ENCODE assay signal across 19 cellular contexts in genomic region chr9:5872496-5872895, GRCh38. TPM values are rescaled to one million over a fixed set of nuclear protein-coding genes. Genes with fewer than 3 reads are reported as not detected.
A peak's percentile ranks its signal among the peaks of the same experiment; 100 is the strongest.
DNase-seq lines count a peak whose midpoint lies in the region; ATAC-seq and TF ChIP-seq lines count a peak whose summit lies in the region.
"Had no signal": no experiment of that assay in that cellular context is flagged by ENCODE, and none has a peak within 500 bp of the region (broad histone marks: within the 10 kb centered on the region; RNA-seq: fewer than 3 reads in every experiment).

No MANE protein-coding gene starts in this region.

- H3K4me3 ChIP-seq in AG04449 (ENCODE audit: low read depth, low read length) = no peak overlapping the region
- no peak overlapping the region for H3K4me3 ChIP-seq in GM23338
- H3K4me3 ChIP-seq in esophagus (ENCODE audit: low read depth in 1 of 2, low read length in 2 of 2) = no peak overlapping the region
- H3K4me3 ChIP-seq in lower lobe of right lung = no peak overlapping the region
- no peak overlapping the region for H3K4me3 ChIP-seq in dorsolateral prefrontal cortex
- H3K4me3 ChIP-seq in Peyer's patch = no peak overlapping the region
- H3K4me3 ChIP-seq: A549 had no signal

- TF ChIP-seq CTCF in AG04449 (IDR thresholded peaks at IDR 0.05; ENCODE audit: insufficient read depth, low read length, missing control alignments) = no peak
- no peak for TF ChIP-seq CTCF in GM23338 (conservative IDR thresholded peaks at IDR 0.05; ENCODE audit: low read depth in 2 of 2)
- no peak for TF ChIP-seq CTCF in lower lobe of right lung (IDR thresholded peaks at IDR 0.05)
- no peak for TF ChIP-seq CTCF in dorsolateral prefrontal cortex (IDR thresholded peaks at IDR 0.05 in 54 of 56, conservative IDR thresholded peaks at IDR 0.05 in 2 of 56; ENCODE audit: low read depth in 1 of 56, partially characterized antibody in 56 of 56)
- no peak for TF ChIP-seq CTCF in Peyer's patch (IDR thresholded peaks at IDR 0.05)

- H3K27ac ChIP-seq in GM23338 (ENCODE audit: low read depth) (no peak overlapping the region), esophagus (ENCODE audit: low read depth in 2 of 2, low read length in 1 of 2) (peak overlapping the region; percentile 66 to 80), lower lobe of right lung (peak overlapping the region; percentile 13), dorsolateral prefrontal cortex (no peak overlapping the region), Peyer's patch (no peak overlapping the region)

- intact Hi-C loops in lower lobe of right lung (cut with DNase I) = no loop called here
- intact Hi-C loops in dorsolateral prefrontal cortex (cut with DNase I) = no loop called here

- no peaks in the 10 kb centered on the region for H3K79me2 ChIP-seq in GM23338 (replicated peaks; ENCODE audit: insufficient read depth)

- CTCF ChIA-PET in AG04449 (lab: Yijun Ruan, JAX) = interaction anchor here (1.7 to 10.4 kb wide), 3 partner anchors 10 to 434 kb away, joined by 4 to 69 read pairs (median 6); no protein-coding TSS in a partner anchor

- H3K36me3 ChIP-seq in GM23338 (ENCODE audit: insufficient read depth) (no peaks in the 10 kb centered on the region), esophagus (ENCODE audit: control insufficient read depth in 2 of 2, insufficient read depth in 2 of 2, low read length in 1 of 2) (peaks cover 1 to 7% of the 10 kb centered on the region in 2 donors), lower lobe of right lung (no peaks in the 10 kb centered on the region), Peyer's patch (no peaks in the 10 kb centered on the region)

- no peaks in the 10 kb centered on the region for H3K9me3 Mint-ChIP-seq in GM23338
- H3K9me3 Mint-ChIP-seq: CD4-positive, alpha-beta T cell had no signal

- H3K4me2 ChIP-seq in GM23338 = no peak overlapping the region
- H3K4me2 ChIP-seq: A549 had no signal

- no peak overlapping the region for H3K27ac Mint-ChIP-seq in GM23338
- H3K27ac Mint-ChIP-seq: CD4-positive, alpha-beta T cell had no signal

- POLR2A ChIA-PET in AG04449 (lab: Yijun Ruan, JAX) = no interaction called here

- H3K4me3 Mint-ChIP-seq in GM23338 = no peak overlapping the region
- H3K4me3 Mint-ChIP-seq: CD4-positive, alpha-beta T cell had no signal

- no peaks in the 10 kb centered on the region for H3F3A ChIP-seq in GM23338 (replicated peaks; ENCODE audit: low read depth)

- DNase-seq in AG04449 (ENCODE audit: low read depth, low spot score) = peak; percentile 4
- no peak for DNase-seq in GM23338 (ENCODE audit: low spot score)
- DNase-seq in lower lobe of right lung = no peak
- DNase-seq in NCI-H1930 (lab: John Stamatoyannopoulos, UW) = no peak
- no peak for DNase-seq in dorsolateral prefrontal cortex
- DNase-seq in Peyer's patch = no peak
- DNase-seq: Calu3; CD4-positive, alpha-beta T cell; KBM-7; NCI-H1048; NCI-H146; NCI-H345; NCI-H69; NK-92 treated with Interleukin-12 subunit alpha and Interleukin-12 subunit beta, amount 100 ng/mL, for 24 hours; OCI-M1 had no signal

- no peak for ATAC-seq in GM23338
- ATAC-seq in lower lobe of right lung = peak in 1 of 2 donors; percentile 40
- ATAC-seq in GM18520 (IDR thresholded peaks at IDR 0.05; ENCODE audit: unreplicated experiment) = no peak
- ATAC-seq: A549 had no signal

- H2AFZ ChIP-seq in GM23338 = peak overlapping the region; percentile 86

- 72 to 80% methylated on average over 4 of the region's 4 CpGs for WGBS in esophagus, 2 donors

- H3K9me3 ChIP-seq in esophagus (ENCODE audit: control insufficient read depth in 2 of 2, insufficient read depth in 1 of 2, low read depth in 1 of 2, low read length in 1 of 2) (no peaks in the 10 kb centered on the region), lower lobe of right lung (no peaks in the 10 kb centered on the region), Peyer's patch (no peaks in the 10 kb centered on the region)
- H3K9me3 ChIP-seq: A549 had no signal

- peaks cover 4% of the 10 kb centered on the region for H3K27me3 Mint-ChIP-seq in GM23338 (ENCODE audit: insufficient read depth, low read depth, poor library complexity)
- H3K27me3 Mint-ChIP-seq: CD4-positive, alpha-beta T cell had no signal

- H3K4me1 Mint-ChIP-seq in GM23338 = peaks cover 6% of the 10 kb centered on the region

- H3K9me2 ChIP-seq in GM23338 (ENCODE audit: insufficient read depth) = no peaks in the 10 kb centered on the region

- no peaks in the 10 kb centered on the region for H4K20me1 ChIP-seq in GM23338 (replicated peaks; ENCODE audit: insufficient read depth)

- H3K4me1 ChIP-seq in GM23338 (ENCODE audit: insufficient read depth) (no peaks in the 10 kb centered on the region), esophagus (ENCODE audit: control insufficient read depth in 2 of 2, insufficient read depth in 2 of 2, low read length in 1 of 2) (no peaks in the 10 kb centered on the region), lower lobe of right lung (no peaks in the 10 kb centered on the region), Peyer's patch (no peaks in the 10 kb centered on the region)

- H3K27me3 ChIP-seq in GM23338 (ENCODE audit: insufficient read depth) (no peaks in the 10 kb centered on the region), esophagus (ENCODE audit: control insufficient read depth in 1 of 2, insufficient read depth in 2 of 2, low read length in 2 of 2) (no peaks in the 10 kb centered on the region), lower lobe of right lung (ENCODE audit: low read depth) (no peaks in the 10 kb centered on the region), dorsolateral prefrontal cortex (no peaks in the 10 kb centered on the region), Peyer's patch (no peaks in the 10 kb centered on the region)

- H3K36me3 Mint-ChIP-seq in GM23338 (ENCODE audit: low read depth) = no peaks in the 10 kb centered on the region

- TF ChIP-seq POLR2A in Peyer's patch (IDR thresholded peaks at IDR 0.05) = no peak

RNA-seq across cellular contexts. Expression of gene MLANA, which starts 18.2 kb away (rescaled TPM):
- not detected in 2 replicates for total RNA-seq in GM23338 (2014; rRNA removed; shearing (Covaris generic))
- polyA plus RNA-seq in GM23338 (2016; fragmentation: Nextera tagmentation; extraction: Ambion mirVana) (0.38 TPM in 1 of 2 replicates, not detected in the other), esophagus (not detected)
- total RNA-seq in lower lobe of right lung (not detected), dorsolateral prefrontal cortex (not detected), Peyer's patch (not detected)
- total RNA-seq: Calu3; CD4-positive, alpha-beta T cell; G401 had no signal
- polyA plus RNA-seq: A549 had no signal

RNA-seq across cellular contexts. Expression of gene ERMP1, which starts 39.6 kb away (rescaled TPM):
- total RNA-seq in GM23338 (2014; rRNA removed; shearing (Covaris generic)) = 18.4 and 23.4 TPM in 2 replicates
- 5.0 and 5.3 TPM in 2 replicates for polyA plus RNA-seq in GM23338 (2016; fragmentation: Nextera tagmentation; extraction: Ambion mirVana)
- polyA plus RNA-seq in esophagus = 10 to 100 TPM in 1 of 2 donors, 1 to 10 TPM in 1; 9.9 to 12.5 TPM
- 26.2 TPM for total RNA-seq in lower lobe of right lung
- 10 to 100 TPM; 24.1 to 60.7 (median 35.2) TPM for total RNA-seq in dorsolateral prefrontal cortex
- 10 to 100 TPM; 20.8 to 23.2 (median 22.0) TPM for total RNA-seq in Peyer's patch

Comparison
In these comparisons a context has a peak if more than half of its experiments do, and no peak if none do; other contexts are left out.
1. H3K27ac ChIP-seq: peak in esophagus (2 of 2) and lower lobe of right lung (single experiment); none in GM23338 (single experiment), dorsolateral prefrontal cortex (0 of 59) and Peyer's patch (0 of 4).